ENCODE assay signal across 1 cellular context in genomic region chr1:182631954-182632353, GRCh38.
TF ChIP-seq lines count a peak whose summit lies in the region.

No MANE protein-coding gene starts in this region.

TF ChIP-seq in GM12878, 131 proteins besides CTCF, POLR2A, EP300 and RAD21:
- TF ChIP-seq NR2C1 (IDR thresholded peaks at IDR 0.05) (no peak), ZNF217 (IDR thresholded peaks at IDR 0.05) (peak; percentile 73)
